In genomic region chr6:132964101-132964867, GRCh38 we compare ENCODE assay signal across 1 cellular context.
A peak's percentile ranks its signal among the peaks of the same experiment; 100 is the strongest.
TF ChIP-seq lines count a peak whose summit lies in the region.

No MANE protein-coding gene starts in this region.

TF ChIP-seq in K562, 482 proteins besides CTCF, POLR2A, EP300 and RAD21 (continued from another document and continues in another):
- TF ChIP-seq, protein P1, sequence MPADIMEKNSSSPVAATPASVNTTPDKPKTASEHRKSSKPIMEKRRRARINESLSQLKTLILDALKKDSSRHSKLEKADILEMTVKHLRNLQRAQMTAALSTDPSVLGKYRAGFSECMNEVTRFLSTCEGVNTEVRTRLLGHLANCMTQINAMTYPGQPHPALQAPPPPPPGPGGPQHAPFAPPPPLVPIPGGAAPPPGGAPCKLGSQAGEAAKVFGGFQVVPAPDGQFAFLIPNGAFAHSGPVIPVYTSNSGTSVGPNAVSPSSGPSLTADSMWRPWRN (IDR thresholded peaks at IDR 0.05; ENCODE audit: low read depth) = 0 out of 2 replicates have a peak, but pooled peaks have one; percentile 39
- TF ChIP-seq ZNF12 (CRISPR knock-in tag; IDR thresholded peaks at IDR 0.05) = no peak
- TF ChIP-seq CHAMP1 (IDR thresholded peaks at IDR 0.05) = no peak
- no peak for TF ChIP-seq CBX5 (IDR thresholded peaks at IDR 0.05; ENCODE audit: borderline replicate concordance, low read depth)
- TF ChIP-seq, protein P2, sequence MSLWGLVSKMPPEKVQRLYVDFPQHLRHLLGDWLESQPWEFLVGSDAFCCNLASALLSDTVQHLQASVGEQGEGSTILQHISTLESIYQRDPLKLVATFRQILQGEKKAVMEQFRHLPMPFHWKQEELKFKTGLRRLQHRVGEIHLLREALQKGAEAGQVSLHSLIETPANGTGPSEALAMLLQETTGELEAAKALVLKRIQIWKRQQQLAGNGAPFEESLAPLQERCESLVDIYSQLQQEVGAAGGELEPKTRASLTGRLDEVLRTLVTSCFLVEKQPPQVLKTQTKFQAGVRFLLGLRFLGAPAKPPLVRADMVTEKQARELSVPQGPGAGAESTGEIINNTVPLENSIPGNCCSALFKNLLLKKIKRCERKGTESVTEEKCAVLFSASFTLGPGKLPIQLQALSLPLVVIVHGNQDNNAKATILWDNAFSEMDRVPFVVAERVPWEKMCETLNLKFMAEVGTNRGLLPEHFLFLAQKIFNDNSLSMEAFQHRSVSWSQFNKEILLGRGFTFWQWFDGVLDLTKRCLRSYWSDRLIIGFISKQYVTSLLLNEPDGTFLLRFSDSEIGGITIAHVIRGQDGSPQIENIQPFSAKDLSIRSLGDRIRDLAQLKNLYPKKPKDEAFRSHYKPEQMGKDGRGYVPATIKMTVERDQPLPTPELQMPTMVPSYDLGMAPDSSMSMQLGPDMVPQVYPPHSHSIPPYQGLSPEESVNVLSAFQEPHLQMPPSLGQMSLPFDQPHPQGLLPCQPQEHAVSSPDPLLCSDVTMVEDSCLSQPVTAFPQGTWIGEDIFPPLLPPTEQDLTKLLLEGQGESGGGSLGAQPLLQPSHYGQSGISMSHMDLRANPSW (CRISPR knock-in tag; IDR thresholded peaks at IDR 0.05) = no peak
- TF ChIP-seq ZNF232 (CRISPR knock-in tag; IDR thresholded peaks at IDR 0.05) = no peak
- no peak for TF ChIP-seq ELF1 (tag; IDR thresholded peaks at IDR 0.05)
- no peak for TF ChIP-seq EHMT2 (IDR thresholded peaks at IDR 0.05)
- TF ChIP-seq CTBP1 (IDR thresholded peaks at IDR 0.05; ENCODE audit: borderline replicate concordance) = peak; percentile 43; the same call in 1 of the 2 replicates
- no peak for TF ChIP-seq HDAC3 (IDR thresholded peaks at IDR 0.05; ENCODE audit: borderline replicate concordance, partially characterized antibody)
- no peak for TF ChIP-seq E2F6 (IDR thresholded peaks at IDR 0.05; ENCODE audit: borderline replicate concordance in 1 of 2, extremely low read depth in 1 of 2, insufficient read depth in 1 of 2, insufficient read length in 1 of 2, low read depth in 1 of 2, low read length in 1 of 2, poor library complexity in 1 of 2, severe bottlenecking in 1 of 2)
- TF ChIP-seq MBD1 (CRISPR knock-in tag; IDR thresholded peaks at IDR 0.05) = no peak
- TF ChIP-seq YBX1 (IDR thresholded peaks at IDR 0.05) = no peak
- TF ChIP-seq NR2C1 (IDR thresholded peaks at IDR 0.05) = no peak
- no peak for TF ChIP-seq NR2C1 (tag; IDR thresholded peaks at IDR 0.05)
- TF ChIP-seq ZNF668 (CRISPR knock-in tag; IDR thresholded peaks at IDR 0.05) = no peak
- no peak for TF ChIP-seq NFYB (IDR thresholded peaks at IDR 0.05; ENCODE audit: extremely low read depth, insufficient read length)
- no peak; the same call in 1 of the 2 replicates for TF ChIP-seq NBN (IDR thresholded peaks at IDR 0.05; ENCODE audit: low read depth)
- TF ChIP-seq E4F1 (CRISPR knock-in tag; IDR thresholded peaks at IDR 0.05; ENCODE audit: borderline replicate concordance) = no peak
- no peak for TF ChIP-seq GTF2A2 (tag; IDR thresholded peaks at IDR 0.05)
- TF ChIP-seq ZSCAN32 (CRISPR knock-in tag; IDR thresholded peaks at IDR 0.05) = no peak
- TF ChIP-seq, protein P3, sequence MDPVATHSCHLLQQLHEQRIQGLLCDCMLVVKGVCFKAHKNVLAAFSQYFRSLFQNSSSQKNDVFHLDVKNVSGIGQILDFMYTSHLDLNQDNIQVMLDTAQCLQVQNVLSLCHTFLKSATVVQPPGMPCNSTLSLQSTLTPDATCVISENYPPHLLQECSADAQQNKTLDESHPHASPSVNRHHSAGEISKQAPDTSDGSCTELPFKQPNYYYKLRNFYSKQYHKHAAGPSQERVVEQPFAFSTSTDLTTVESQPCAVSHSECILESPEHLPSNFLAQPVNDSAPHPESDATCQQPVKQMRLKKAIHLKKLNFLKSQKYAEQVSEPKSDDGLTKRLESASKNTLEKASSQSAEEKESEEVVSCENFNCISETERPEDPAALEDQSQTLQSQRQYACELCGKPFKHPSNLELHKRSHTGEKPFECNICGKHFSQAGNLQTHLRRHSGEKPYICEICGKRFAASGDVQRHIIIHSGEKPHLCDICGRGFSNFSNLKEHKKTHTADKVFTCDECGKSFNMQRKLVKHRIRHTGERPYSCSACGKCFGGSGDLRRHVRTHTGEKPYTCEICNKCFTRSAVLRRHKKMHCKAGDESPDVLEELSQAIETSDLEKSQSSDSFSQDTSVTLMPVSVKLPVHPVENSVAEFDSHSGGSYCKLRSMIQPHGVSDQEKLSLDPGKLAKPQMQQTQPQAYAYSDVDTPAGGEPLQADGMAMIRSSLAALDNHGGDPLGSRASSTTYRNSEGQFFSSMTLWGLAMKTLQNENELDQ (CRISPR knock-in tag; IDR thresholded peaks at IDR 0.05; ENCODE audit: borderline replicate concordance) = no peak
- no peak for TF ChIP-seq HDAC8 (tag; IDR thresholded peaks at IDR 0.05)
- no peak for TF ChIP-seq ZNF586 (CRISPR knock-in tag; conservative IDR thresholded peaks at IDR 0.05)
- TF ChIP-seq ZBTB43 (CRISPR knock-in tag; IDR thresholded peaks at IDR 0.05) = no peak
- no peak for TF ChIP-seq PRPF4 (IDR thresholded peaks at IDR 0.05; ENCODE audit: insufficient read depth, low read depth, low read length, poor library complexity, severe bottlenecking)
- no peak for TF ChIP-seq CHD2 (IDR thresholded peaks at IDR 0.05; ENCODE audit: low read depth, low read length)
- TF ChIP-seq ZNF699 (CRISPR knock-in tag; IDR thresholded peaks at IDR 0.05; ENCODE audit: insufficient replicate concordance) = no peak
- 0 out of 2 replicates have a peak, but pooled peaks have one; percentile 38 for TF ChIP-seq ZNF197 (CRISPR knock-in tag; IDR thresholded peaks at IDR 0.05; ENCODE audit: low read depth)
- TF ChIP-seq HDAC6 (IDR thresholded peaks at IDR 0.05; ENCODE audit: low read depth, low read length) = no peak
- no peak for TF ChIP-seq HNRNPL (IDR thresholded peaks at IDR 0.05; ENCODE audit: low read depth, low read length)
- TF ChIP-seq NCOR1 (IDR thresholded peaks at IDR 0.05) = peak; percentile 53
- TF ChIP-seq PTTG1 (tag; IDR thresholded peaks at IDR 0.05; ENCODE audit: low read depth) = no peak
- TF ChIP-seq ZNF785 (CRISPR knock-in tag; IDR thresholded peaks at IDR 0.05) = no peak
- no peak for TF ChIP-seq E2F3 (CRISPR knock-in tag; IDR thresholded peaks at IDR 0.05)
- no peak for TF ChIP-seq MCM3 (IDR thresholded peaks at IDR 0.05)
- no peak for TF ChIP-seq ZNF449 (CRISPR knock-in tag; IDR thresholded peaks at IDR 0.05)
- TF ChIP-seq, protein P4, sequence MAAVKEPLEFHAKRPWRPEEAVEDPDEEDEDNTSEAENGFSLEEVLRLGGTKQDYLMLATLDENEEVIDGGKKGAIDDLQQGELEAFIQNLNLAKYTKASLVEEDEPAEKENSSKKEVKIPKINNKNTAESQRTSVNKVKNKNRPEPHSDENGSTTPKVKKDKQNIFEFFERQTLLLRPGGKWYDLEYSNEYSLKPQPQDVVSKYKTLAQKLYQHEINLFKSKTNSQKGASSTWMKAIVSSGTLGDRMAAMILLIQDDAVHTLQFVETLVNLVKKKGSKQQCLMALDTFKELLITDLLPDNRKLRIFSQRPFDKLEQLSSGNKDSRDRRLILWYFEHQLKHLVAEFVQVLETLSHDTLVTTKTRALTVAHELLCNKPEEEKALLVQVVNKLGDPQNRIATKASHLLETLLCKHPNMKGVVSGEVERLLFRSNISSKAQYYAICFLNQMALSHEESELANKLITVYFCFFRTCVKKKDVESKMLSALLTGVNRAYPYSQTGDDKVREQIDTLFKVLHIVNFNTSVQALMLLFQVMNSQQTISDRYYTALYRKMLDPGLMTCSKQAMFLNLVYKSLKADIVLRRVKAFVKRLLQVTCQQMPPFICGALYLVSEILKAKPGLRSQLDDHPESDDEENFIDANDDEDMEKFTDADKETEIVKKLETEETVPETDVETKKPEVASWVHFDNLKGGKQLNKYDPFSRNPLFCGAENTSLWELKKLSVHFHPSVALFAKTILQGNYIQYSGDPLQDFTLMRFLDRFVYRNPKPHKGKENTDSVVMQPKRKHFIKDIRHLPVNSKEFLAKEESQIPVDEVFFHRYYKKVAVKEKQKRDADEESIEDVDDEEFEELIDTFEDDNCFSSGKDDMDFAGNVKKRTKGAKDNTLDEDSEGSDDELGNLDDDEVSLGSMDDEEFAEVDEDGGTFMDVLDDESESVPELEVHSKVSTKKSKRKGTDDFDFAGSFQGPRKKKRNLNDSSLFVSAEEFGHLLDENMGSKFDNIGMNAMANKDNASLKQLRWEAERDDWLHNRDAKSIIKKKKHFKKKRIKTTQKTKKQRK (IDR thresholded peaks at IDR 0.05; ENCODE audit: borderline replicate concordance, low read depth, low read length) = no peak
- no peak for TF ChIP-seq MYBL2 (IDR thresholded peaks at IDR 0.05; ENCODE audit: low read depth)
- TF ChIP-seq MYBL2 (CRISPR knock-in tag; IDR thresholded peaks at IDR 0.05; ENCODE audit: borderline replicate concordance) = no peak
